Comparison of ENCODE assay signal across 8 cellular contexts in the genomic region with DNA sequence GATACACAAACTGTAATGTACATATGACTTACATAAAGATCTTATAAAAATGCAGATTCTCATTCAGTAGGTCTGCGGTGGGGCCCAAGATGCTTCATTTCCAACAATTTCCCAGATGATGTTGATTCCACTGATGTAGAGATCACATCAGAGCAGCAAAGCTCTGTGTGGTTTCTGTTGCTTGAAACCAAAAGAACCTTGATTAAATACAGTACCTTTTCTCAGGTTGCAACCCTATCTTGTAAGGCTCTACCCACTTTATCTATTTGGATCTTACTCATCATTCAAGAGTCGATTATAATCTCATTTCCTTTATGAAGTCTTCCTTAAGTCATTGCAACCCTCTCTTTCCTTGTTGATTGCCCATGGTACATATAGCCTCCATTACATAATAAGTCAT.
"Had no signal": no experiment of that assay in that cellular context is flagged by ENCODE, and none has a peak within 500 bp of the region (broad histone marks: within the 10 kb centered on the region; RNA-seq: fewer than 3 reads in every experiment).

No MANE protein-coding gene starts in this region.

- H3K27ac Mint-ChIP-seq: HFFc6 had no signal

- ATAC-seq: HCT116, K562 had no signal

- DNase-seq: GM23248, GOT3, H7, HFFc6, IMR-90 had no signal

- H3K9me3 Mint-ChIP-seq: HFFc6 had no signal

- H3K4me3 Mint-ChIP-seq: HFFc6 had no signal

- FAIRE-seq: HTR-8/SVneo, K562 had no signal
